In the genomic region with DNA sequence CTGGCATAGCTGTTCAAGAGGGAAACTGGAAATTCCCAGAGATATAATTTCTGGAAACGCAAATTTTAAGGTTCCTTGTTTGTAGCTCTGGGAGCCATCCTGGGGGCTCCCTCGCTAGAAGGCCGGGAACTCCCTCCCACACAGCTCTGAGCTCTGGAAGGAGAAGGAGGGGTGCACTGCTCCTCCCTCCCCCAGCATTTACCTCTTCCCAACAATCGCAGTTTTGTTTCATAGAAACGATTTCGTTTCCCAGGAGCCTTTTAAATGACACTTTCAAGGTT, we compare ENCODE assay signal across 22 cellular contexts. TPM values are rescaled to one million over a fixed set of nuclear protein-coding genes. Genes with fewer than 3 reads are reported as not detected.
"Had no signal": no experiment of that assay in that cellular context is flagged by ENCODE, and none has a peak within 500 bp of the region (broad histone marks: within the 10 kb centered on the region; RNA-seq: fewer than 3 reads in every experiment).

No MANE protein-coding gene starts in this region.

- H3K4me1 Mint-ChIP-seq: activated CD4-positive, alpha-beta memory T cell treated with anti-CD3 and anti-CD28 coated beads, Interleukin-2, amount 10 ng/mL, durations not matched to agents 7 days and 5 days had no signal

- H3K36me3 Mint-ChIP-seq: activated naive CD8-positive, alpha-beta T cell treated with anti-CD3 and anti-CD28 coated beads, Interleukin-2, amount 10 ng/mL, durations not matched to agents 7 days and 5 days had no signal

- H3K4me3 Mint-ChIP-seq: activated CD4-positive, alpha-beta memory T cell treated with anti-CD3 and anti-CD28 coated beads, Interleukin-2, amount 10 ng/mL, durations not matched to agents 7 days and 5 days; activated naive CD8-positive, alpha-beta T cell treated with anti-CD3 and anti-CD28 coated beads, Interleukin-2, amount 10 ng/mL, durations not matched to agents 7 days and 5 days; activated T-cell treated with anti-CD3 and anti-CD28 coated beads, Interleukin-2, amount 50 U/mL, for 24 hours; central memory CD8-positive, alpha-beta T cell had no signal

- H3K36me3 ChIP-seq: colonic mucosa, left ventricle myocardium inferior, tibial nerve, vagina had no signal

- H3K4me1 ChIP-seq: colonic mucosa, left ventricle myocardium inferior had no signal

- FAIRE-seq: endometrium, frontal cortex had no signal

- H3K9me3 Mint-ChIP-seq: activated CD4-positive, alpha-beta memory T cell treated with anti-CD3 and anti-CD28 coated beads, Interleukin-2, amount 10 ng/mL, durations not matched to agents 7 days and 5 days; activated naive CD8-positive, alpha-beta T cell treated with anti-CD3 and anti-CD28 coated beads, Interleukin-2, amount 10 ng/mL, durations not matched to agents 7 days and 5 days; activated T-cell treated with anti-CD3 and anti-CD28 coated beads, Interleukin-2, amount 50 U/mL, for 24 hours; activated T-helper 2 cell treated with anti-CD3 and anti-CD28 coated beads, Interferon-gamma antibody, Interleukin-2, Interleukin-4, amounts not matched to agents 10 μg/mL and 5 μg/mL and 100 μg/mL, durations not matched to agents 14 hours and 24 hours and 36 hours; central memory CD8-positive, alpha-beta T cell had no signal

- H3K27ac Mint-ChIP-seq: activated CD4-positive, alpha-beta memory T cell treated with anti-CD3 and anti-CD28 coated beads, Interleukin-2, amount 10 ng/mL, durations not matched to agents 7 days and 5 days; activated naive CD8-positive, alpha-beta T cell treated with anti-CD3 and anti-CD28 coated beads, Interleukin-2, amount 10 ng/mL, durations not matched to agents 7 days and 5 days; activated T-cell treated with anti-CD3 and anti-CD28 coated beads, Interleukin-2, amount 50 U/mL, for 24 hours; activated T-helper 2 cell treated with anti-CD3 and anti-CD28 coated beads, Interferon-gamma antibody, Interleukin-2, Interleukin-4, amounts not matched to agents 10 μg/mL and 5 μg/mL and 100 μg/mL, durations not matched to agents 14 hours and 24 hours and 36 hours had no signal

- H3K27me3 ChIP-seq: colonic mucosa, vagina had no signal

- H3K9me3 ChIP-seq: colonic mucosa, left ventricle myocardium inferior, tibial nerve, vagina had no signal

- H3K4me3 ChIP-seq: colonic mucosa, left ventricle myocardium inferior, tibial nerve, vagina had no signal

- ATAC-seq: stimulated activated naive CD8-positive, alpha-beta T cell treated with anti-CD3 and anti-CD28 coated beads, Interleukin-15, Interleukin-2, amounts not matched to agents 100 U/mL and 50 U/mL, for 24 hours had no signal

- H3K27ac ChIP-seq: colonic mucosa, left ventricle myocardium inferior, tibial nerve, vagina had no signal

- DNase-seq: activated CD4-positive, alpha-beta memory T cell treated with anti-CD3 and anti-CD28 coated beads, Interleukin-2, amount 10 ng/mL, durations not matched to agents 7 days and 5 days; activated CD4-positive, alpha-beta T cell treated with anti-CD3 and anti-CD28 coated beads for 48 hours; activated CD4-positive, CD25-positive, alpha-beta regulatory T cell; activated naive CD4-positive, alpha-beta T cell treated with Interleukin-2 at 50 U/mL for 16 hours; activated naive CD8-positive, alpha-beta T cell treated with anti-CD3 and anti-CD28 coated beads, Interleukin-2, amount 10 ng/mL, durations not matched to agents 7 days and 5 days; activated T-cell treated with anti-CD3 and anti-CD28 coated beads, Interleukin-2, amount 50 U/mL, for 24 hours; colonic mucosa; left ventricle myocardium inferior; mammary epithelial cell; stimulated activated CD4-positive, alpha-beta T cell treated with anti-CD3 and anti-CD28 coated beads, Interleukin-2, amount 100 ng/mL, for 24 hours; stimulated activated naive CD8-positive, alpha-beta T cell treated with anti-CD3 and anti-CD28 coated beads, Interleukin-15, Interleukin-2, amounts not matched to agents 100 U/mL and 50 U/mL, for 24 hours; substantia nigra; T-helper 1 cell; T-helper 9 cell had no signal

RNA-seq across cellular contexts. Expression of gene CCDC33, which starts 14.0 kb away (rescaled TPM):
- total RNA-seq: activated CD4-positive, alpha-beta memory T cell treated with anti-CD3 and anti-CD28 coated beads, Interleukin-2, amount 10 ng/mL, durations not matched to agents 7 days and 5 days; activated T-helper 2 cell treated with anti-CD3 and anti-CD28 coated beads, Interferon-gamma antibody, Interleukin-2, Interleukin-4, amounts not matched to agents 10 μg/mL and 5 μg/mL and 100 μg/mL, durations not matched to agents 14 hours and 24 hours and 36 hours; mammary epithelial cell; myocyte; tibial nerve; vagina had no signal
- polyA plus RNA-seq: esophagus had no signal

RNA-seq across cellular contexts. Expression of gene STRA6, which starts 19.6 kb away (rescaled TPM):
- total RNA-seq: activated CD4-positive, alpha-beta memory T cell treated with anti-CD3 and anti-CD28 coated beads, Interleukin-2, amount 10 ng/mL, durations not matched to agents 7 days and 5 days; activated naive CD8-positive, alpha-beta T cell treated with anti-CD3 and anti-CD28 coated beads, Interleukin-2, amount 10 ng/mL, durations not matched to agents 7 days and 5 days; activated T-helper 2 cell treated with anti-CD3 and anti-CD28 coated beads, Interferon-gamma antibody, Interleukin-2, Interleukin-4, amounts not matched to agents 10 μg/mL and 5 μg/mL and 100 μg/mL, durations not matched to agents 14 hours and 24 hours and 36 hours; colonic mucosa; left ventricle myocardium inferior; myocyte had no signal

RNA-seq across cellular contexts. Expression of gene ISLR, which starts 48.7 kb away (rescaled TPM):
- total RNA-seq: activated CD4-positive, alpha-beta memory T cell treated with anti-CD3 and anti-CD28 coated beads, Interleukin-2, amount 10 ng/mL, durations not matched to agents 7 days and 5 days; activated naive CD8-positive, alpha-beta T cell treated with anti-CD3 and anti-CD28 coated beads, Interleukin-2, amount 10 ng/mL, durations not matched to agents 7 days and 5 days; activated T-helper 2 cell treated with anti-CD3 and anti-CD28 coated beads, Interferon-gamma antibody, Interleukin-2, Interleukin-4, amounts not matched to agents 10 μg/mL and 5 μg/mL and 100 μg/mL, durations not matched to agents 14 hours and 24 hours and 36 hours had no signal
